ENCODE assay signal across 8 cellular contexts in genomic region chr6:166381733-166382499, GRCh38. TPM values are rescaled to one million over a fixed set of nuclear protein-coding genes. Genes with fewer than 3 reads are reported as not detected.
DNase-seq lines count a peak whose midpoint lies in the region; ATAC-seq and TF ChIP-seq lines count a peak whose summit lies in the region.

No MANE protein-coding gene starts in this region.

- H3K36me3 ChIP-seq in A673 (ENCODE audit: insufficient read depth, low read length, poor library complexity, severe bottlenecking) (no peaks in the 10 kb centered on the region), lung (ENCODE audit: control insufficient read depth in 2 of 2, insufficient read depth in 2 of 2, low read length in 2 of 2) (no peaks in the 10 kb centered on the region)

- H3K27ac ChIP-seq in A673 (ENCODE audit: low read depth, low read length, poor library complexity, severe bottlenecking) (peak overlapping the region; percentile 89), lung (ENCODE audit: low read depth in 1 of 2, low read length in 1 of 2) (peak overlapping the region; percentile 93 to 97)

- ATAC-seq in GM18508 (IDR thresholded peaks at IDR 0.05; ENCODE audit: insufficient read depth, unreplicated experiment) = peak; percentile 31
- ATAC-seq in HG02981 (IDR thresholded peaks at IDR 0.05; ENCODE audit: unreplicated experiment) = peak; percentile 50
- peak; percentile 53 for ATAC-seq in activated CD4-positive, alpha-beta T cell treated with anti-CD3 and anti-CD28 coated beads for 36 hours
- peak; percentile 71 for ATAC-seq in lung (ENCODE audit: insufficient read depth, low FRiP score)

- H3K27ac Mint-ChIP-seq in activated CD4-positive, alpha-beta T cell treated with anti-CD3 and anti-CD28 coated beads for 36 hours = peak overlapping the region; percentile 75

- peaks cover 4% of the 10 kb centered on the region for H3K4me1 ChIP-seq in A673 (ENCODE audit: insufficient read depth, low read length, poor library complexity, severe bottlenecking)
- peaks cover 0 to 4% of the 10 kb centered on the region in 2 donors for H3K4me1 ChIP-seq in lung (ENCODE audit: control insufficient read depth in 2 of 2, insufficient read depth in 2 of 2, low read length in 2 of 2)

- CTCF ChIA-PET in A673 (lab: Charles Lee) = interaction anchor here (1.0 kb wide), 1 partner anchor 68 kb away, joined by 9 read pairs; no protein-coding TSS in a partner anchor
- CTCF ChIA-PET in activated CD4-positive, alpha-beta T cell treated with anti-CD3 and anti-CD28 coated beads for 36 hours (lab: Charles Lee) = interaction anchor here (0.6 to 4.0 kb wide), 27 partner anchors 8 to 257 kb away, joined by 3 to 27 read pairs (median 4); partner anchors contain the start of genes PRR18, RPS6KA2 and SFT2D1

- no TSS peak for BruUV-seq in A673 (replicated peaks; lab: Mats Ljungman, UMichigan)

- no peaks in the 10 kb centered on the region for H3K9me3 Mint-ChIP-seq in activated CD4-positive, alpha-beta T cell treated with anti-CD3 and anti-CD28 coated beads for 36 hours (ENCODE audit: low read depth)

- POLR2A ChIA-PET in A673 (lab: Charles Lee; ENCODE audit: low non-redundant PET) = no interaction called here
- POLR2A ChIA-PET in activated CD4-positive, alpha-beta T cell treated with anti-CD3 and anti-CD28 coated beads for 36 hours (lab: Charles Lee) = no interaction called here

- H3K9me3 ChIP-seq in A673 (ENCODE audit: low read depth, low read length, poor library complexity, severe bottlenecking) (no peaks in the 10 kb centered on the region), lung (ENCODE audit: control insufficient read depth in 2 of 2, insufficient read depth in 1 of 2, low read length in 1 of 2) (no peaks in the 10 kb centered on the region)

- H3K4me1 Mint-ChIP-seq in activated CD4-positive, alpha-beta T cell treated with anti-CD3 and anti-CD28 coated beads for 36 hours = peaks cover 4% of the 10 kb centered on the region

- H3K27me3 ChIP-seq in A673 (replicated peaks; ENCODE audit: insufficient read depth, low read depth, low read length, poor library complexity) = no peaks in the 10 kb centered on the region
- H3K27me3 ChIP-seq in lung (ENCODE audit: control insufficient read depth, insufficient read depth) = no peaks in the 10 kb centered on the region

- H3K4me3 Mint-ChIP-seq in activated CD4-positive, alpha-beta T cell treated with anti-CD3 and anti-CD28 coated beads for 36 hours = peak overlapping the region; percentile 86

- H3K27me3 Mint-ChIP-seq in activated CD4-positive, alpha-beta T cell treated with anti-CD3 and anti-CD28 coated beads for 36 hours = no peaks in the 10 kb centered on the region

- DNase-seq in A673 (ENCODE audit: low spot score) (peak; percentile 42), NCI-H2196 (lab: John Stamatoyannopoulos, UW; ENCODE audit: unreplicated experiment) (peak; percentile 65), dermis blood vessel endothelial cell (peak; percentile 59), lung (ENCODE audit: low spot score) (peak; percentile 85)
- DNase-seq in activated CD4-positive, alpha-beta T cell treated with anti-CD3 and anti-CD28 coated beads for 36 hours = peak; percentile 88
- DNase-seq in stimulated activated CD4-positive, alpha-beta T cell treated with anti-CD3 and anti-CD28 coated beads, TNF-alpha, amount 100 ng/mL, for 48 hours (ENCODE audit: low read depth in 3 of 3) = peak; percentile 47 to 64 (median 51)

- peak overlapping the region; percentile 86 for H3K4me3 ChIP-seq in A673 (ENCODE audit: low read depth, low read length, poor library complexity, severe bottlenecking)
- H3K4me3 ChIP-seq in lung = peak overlapping the region; percentile 88

- 0% methylated on average over 41 to 49 of the region's 49 CpGs for WGBS in lung, 2 donors

- intact Hi-C loops in A673 (cut with micrococcal nuclease; ENCODE audit: unreplicated experiment) = loop anchor here (5.0 kb wide), 2 partner anchors 40 to 105 kb away; partner anchors contain the start of gene SFT2D1
- intact Hi-C loops in activated CD4-positive, alpha-beta T cell treated with anti-CD3 and anti-CD28 coated beads for 36 hours (cut with DNase I, micrococcal nuclease) = loop anchor here (1.0 to 10.0 kb wide), 4 partner anchors 69 to 1443 kb away; partner anchors contain the start of genes AFDN (in 1 of the 2) and CEP43 (in 1 of the 2)

- H3K36me3 Mint-ChIP-seq in activated CD4-positive, alpha-beta T cell treated with anti-CD3 and anti-CD28 coated beads for 36 hours (ENCODE audit: low read depth) = no peaks in the 10 kb centered on the region

- TF ChIP-seq CTCF in A673 (conservative IDR thresholded peaks at IDR 0.05; ENCODE audit: low read depth, low read length) (peak; percentile 79), lung (IDR thresholded peaks at IDR 0.05; ENCODE audit: control extremely low read depth, extremely low read depth) (peak; percentile 73)

RNA-seq across cellular contexts. Expression of gene MPC1, which starts 0.8 kb away (rescaled TPM):
- total RNA-seq in A673 (2021) (34.9 and 35.9 TPM in 2 replicates), dermis blood vessel endothelial cell (15.1 and 19.0 TPM in 2 replicates), lung (10 to 100 TPM; 30.1 to 60.8 TPM)
- total RNA-seq in activated CD4-positive, alpha-beta T cell treated with anti-CD3 and anti-CD28 coated beads for 36 hours = 10 to 100 TPM; 17.7 to 20.5 TPM
- 100 to 1,000 TPM in 1 of 2 donors, 10 to 100 TPM in 1; 52.3 to 103 TPM for polyA plus RNA-seq in lung

RNA-seq across cellular contexts. Expression of gene SFT2D1, which starts 39.6 kb away (rescaled TPM):
- total RNA-seq in A673 (2021) (52.8 and 62.0 TPM in 2 replicates), dermis blood vessel endothelial cell (18.1 and 31.8 TPM in 2 replicates), lung (10 to 100 TPM; 40.8 to 47.0 TPM)
- total RNA-seq in activated CD4-positive, alpha-beta T cell treated with anti-CD3 and anti-CD28 coated beads for 36 hours = 10 to 100 TPM; 39.8 to 54.2 TPM
- polyA plus RNA-seq in lung = 10 to 100 TPM; 70.5 to 81.2 TPM

Comparison
In these comparisons a context has a peak if more than half of its experiments do, and no peak if none do; other contexts are left out.
1. Peak in every context shown above with its lines: DNase-seq, ATAC-seq, H3K4me3 ChIP-seq and H3K27ac ChIP-seq.